2 cellular contexts compared by ENCODE assay signal in the genomic region with DNA sequence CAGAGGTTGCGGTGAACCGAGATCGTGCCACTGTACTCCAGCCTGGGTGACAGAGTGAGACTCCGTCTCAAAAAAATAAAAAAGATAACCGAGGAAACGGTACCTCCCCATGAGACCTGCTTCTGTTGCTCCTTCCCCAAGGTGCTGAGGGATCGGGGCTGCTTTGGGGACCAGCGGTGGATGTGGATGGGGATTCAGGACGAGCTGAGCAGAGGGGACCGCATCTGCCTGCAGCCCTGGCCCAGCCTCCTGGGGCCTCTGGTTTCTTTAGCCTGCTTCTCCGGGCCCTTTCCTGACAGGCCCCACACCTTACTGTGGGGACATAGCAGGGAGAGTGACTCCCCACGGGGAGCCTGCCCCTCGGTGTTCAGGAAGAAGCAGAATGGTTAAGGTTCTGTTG.
TF ChIP-seq lines count a peak whose summit lies in the region.

No MANE protein-coding gene starts in this region.

TF ChIP-seq in HepG2, 621 proteins besides CTCF, POLR2A, EP300 and RAD21:
- TF ChIP-seq ATF7-NPFF (CRISPR knock-in tag; IDR thresholded peaks at IDR 0.05; ENCODE audit: low read depth) (no peak), POLR2G (IDR thresholded peaks at IDR 0.05; ENCODE audit: low read depth, low read length) (peak; percentile 31; the same call in 1 of the 2 replicates)

TF ChIP-seq in GM12878, 131 proteins besides CTCF, POLR2A, EP300 and RAD21:
- TF ChIP-seq SRF (IDR thresholded peaks at IDR 0.05; ENCODE audit: low read depth in 2 of 2, low read length in 2 of 2) (no peak), SREBF1 (IDR thresholded peaks at IDR 0.05; ENCODE audit: low read length) (no peak), ZNF24 (IDR thresholded peaks at IDR 0.05) (no peak), BMI1 (IDR thresholded peaks at IDR 0.05; ENCODE audit: borderline replicate concordance) (no peak), TCF12 (IDR thresholded peaks at IDR 0.05; ENCODE audit: low read depth, low read length) (no peak), SIX5 (IDR thresholded peaks at IDR 0.05; ENCODE audit: low read depth, low read length, severe bottlenecking) (no peak), NBN (IDR thresholded peaks at IDR 0.05) (no peak), SPI1 (IDR thresholded peaks at IDR 0.05; ENCODE audit: borderline replicate concordance, insufficient read depth, low read depth, low read length) (no peak), POU2F2 (IDR thresholded peaks at IDR 0.05; ENCODE audit: borderline replicate concordance, low read depth, low read length) (no peak), CBX3 (IDR thresholded peaks at IDR 0.05; ENCODE audit: borderline replicate concordance, low read depth) (no peak), BACH1 (IDR thresholded peaks at IDR 0.05; ENCODE audit: borderline replicate concordance) (no peak)
TF ChIP-seq in GM12878: peak in this region for 0.
